In genomic region chr1:204751883-204752687, GRCh38 we compare ENCODE assay signal across 1 cellular context.
TF ChIP-seq lines count a peak whose summit lies in the region.

No MANE protein-coding gene starts in this region.

TF ChIP-seq in HepG2, 621 proteins besides CTCF, POLR2A, EP300 and RAD21 (continued from another document):
- peak; percentile 26; the same call in 1 of the 2 replicates for TF ChIP-seq ZNF687 (CRISPR knock-in tag; IDR thresholded peaks at IDR 0.05)
- TF ChIP-seq ETV5 (CRISPR knock-in tag; IDR thresholded peaks at IDR 0.05; ENCODE audit: borderline replicate concordance): peak; percentile 13; the same call in 1 of the 2 replicates
- no peak for TF ChIP-seq FUBP1 (CRISPR knock-in tag; IDR thresholded peaks at IDR 0.05; ENCODE audit: borderline replicate concordance)
- no peak for TF ChIP-seq ZNF709 (CRISPR knock-in tag; IDR thresholded peaks at IDR 0.05)
- 0 out of 2 replicates have a peak, but pooled peaks have one; percentile 11 for TF ChIP-seq PATZ1 (CRISPR knock-in tag; IDR thresholded peaks at IDR 0.05)
- TF ChIP-seq HNRNPLL (IDR thresholded peaks at IDR 0.05; ENCODE audit: low read depth, low read length, poor library complexity, severe bottlenecking): peak; percentile 38
TF ChIP-seq in HepG2: peak in this region for 5.
